ENCODE assay signal across 10 cellular contexts in the genomic region with DNA sequence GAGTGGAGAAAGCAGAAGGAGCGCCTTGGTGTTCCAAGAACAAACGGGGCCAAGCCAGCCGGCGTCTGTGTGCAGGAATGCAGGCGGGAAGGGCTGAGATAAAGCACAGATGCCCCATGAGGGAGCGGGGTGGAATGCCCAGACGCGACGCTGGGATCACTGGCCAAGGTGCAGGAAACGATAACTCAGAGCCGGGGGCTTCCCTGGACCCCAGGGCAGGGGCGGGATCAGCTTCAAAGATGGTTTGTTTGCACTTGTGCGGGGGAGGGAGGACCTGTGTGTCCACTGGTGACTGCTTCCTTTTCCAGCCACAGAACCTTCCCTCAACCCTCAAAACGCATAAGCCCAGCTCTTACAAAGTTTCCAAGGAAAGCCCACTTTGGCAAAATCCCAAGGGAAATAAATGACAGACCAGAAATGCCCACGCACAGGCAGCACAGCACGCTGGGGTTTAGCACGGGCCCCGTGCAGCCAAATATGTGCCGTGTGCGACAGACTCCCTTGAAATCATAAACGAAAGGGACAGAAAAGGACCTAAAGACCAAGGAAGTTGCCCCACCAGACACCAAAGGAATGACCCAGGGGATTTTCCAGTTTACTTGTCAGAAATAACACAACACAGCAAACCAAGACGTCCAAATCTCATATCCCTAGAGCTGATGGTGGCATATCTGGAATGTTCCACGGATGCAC.
DNase-seq lines count a peak whose midpoint lies in the region; ATAC-seq, FAIRE-seq and TF ChIP-seq lines count a peak whose summit lies in the region.
"Had no signal": no experiment of that assay in that cellular context is flagged by ENCODE, and none has a peak within 500 bp of the region (broad histone marks: within the 10 kb centered on the region; RNA-seq: fewer than 3 reads in every experiment).

No MANE protein-coding gene starts in this region.

- WGBS in HepG2 (ENCODE audit: low lambda C conversion rate): 16% methylated on average over 23 of the region's 23 CpGs

- CTCF ChIA-PET in HepG2 (lab: Yijun Ruan, JAX; ENCODE audit: low intra/inter-chr PET ratio, low total read pairs): no interaction called here

- H3K27ac ChIP-seq in HepG2 (ENCODE audit: extremely low read length, insufficient read depth, low read length) (peak overlapping the region; percentile 28), stomach smooth muscle (ENCODE audit: low read length) (peak overlapping the region; percentile 80), SJCRH30 (no peak overlapping the region)

- FAIRE-seq in HepG2 (lab: Jason Lieb, UNC): peak; percentile 79
- FAIRE-seq: G401.6 had no signal

- H3K9ac ChIP-seq in HepG2 (ENCODE audit: insufficient read depth, low read depth, low read length) (no peak overlapping the region), stomach smooth muscle (ENCODE audit: low read length in 2 of 2) (no peak overlapping the region)

- TF ChIP-seq POLR2A in HepG2 (IDR thresholded peaks at IDR 0.05; ENCODE audit: insufficient read depth in 1 of 2, low read depth in 2 of 2, low read length in 2 of 2): no peak

- 0 out of 6 replicates have a peak overlapping the region, but pooled peaks of 1 of the 3 experiments have one; percentile 41 for H3K4me3 ChIP-seq in HepG2 (replicated peaks in 1 of 3; ENCODE audit: insufficient read depth in 1 of 3, low read depth in 2 of 3, low read length in 3 of 3)
- peak overlapping the region; percentile 21 to 44 for H3K4me3 ChIP-seq in stomach smooth muscle (ENCODE audit: low read length in 2 of 2)
- H3K4me3 ChIP-seq in SJCRH30: no peak overlapping the region

- peaks cover 60% of the 10 kb centered on the region for H3K4me1 ChIP-seq in HepG2 (ENCODE audit: insufficient read depth, low read length)
- H3K4me1 ChIP-seq in stomach smooth muscle (ENCODE audit: control insufficient read depth, insufficient read depth, low read length): peaks cover 23% of the 10 kb centered on the region
- H3K4me1 ChIP-seq in SJCRH30: no peaks in the 10 kb centered on the region

- no peak overlapping the region for H2AFZ ChIP-seq in HepG2 (ENCODE audit: low read length)

- H4K20me1 ChIP-seq in HepG2 (ENCODE audit: insufficient read depth, low read length): no peaks in the 10 kb centered on the region

- H3K36me3 ChIP-seq in HepG2 (replicated peaks in 1 of 2; ENCODE audit: control insufficient read depth in 1 of 2, insufficient read depth in 2 of 2, low read length in 2 of 2) (peaks cover 4 to 13% of the 10 kb centered on the region in 2 experiments; a peak in 2 of 5 replicates), stomach smooth muscle (ENCODE audit: control insufficient read depth in 2 of 2, insufficient read depth in 2 of 2, low read length in 2 of 2) (peaks cover 0 to 4% of the 10 kb centered on the region in 2 donors), SJCRH30 (no peaks in the 10 kb centered on the region)

- peak; percentile 37 for TF ChIP-seq CTCF in HepG2 (CRISPR knock-in tag; IDR thresholded peaks at IDR 0.05)

- H3K4me2 ChIP-seq in HepG2 (ENCODE audit: low read depth, low read length): peak overlapping the region; percentile 60

- intact Hi-C loops in HepG2 (cut with micrococcal nuclease; ENCODE audit: unreplicated experiment): loop anchor here (10.0 kb wide), 1 partner anchor 76 kb away; no protein-coding TSS in a partner anchor

- H3K27me3 ChIP-seq in HepG2 (ENCODE audit: control insufficient read depth in 1 of 2, insufficient read depth in 2 of 2, low read length in 2 of 2): no peaks in the 10 kb centered on the region
- H3K27me3 ChIP-seq in stomach smooth muscle (ENCODE audit: control insufficient read depth in 1 of 2, insufficient read depth in 2 of 2, low read length in 2 of 2): no peaks in the 10 kb centered on the region
- H3K27me3 ChIP-seq in SJCRH30: peaks cover 65% of the 10 kb centered on the region

- 0 out of 2 replicates have a peak, but pooled peaks have one; percentile 17 for TF ChIP-seq RAD21 in HepG2 (CRISPR knock-in tag; IDR thresholded peaks at IDR 0.05)

- H3K79me2 ChIP-seq in HepG2 (ENCODE audit: insufficient read depth, low read length): no peaks in the 10 kb centered on the region

- H3K9me3 ChIP-seq in HepG2 (ENCODE audit: low read length) (no peaks in the 10 kb centered on the region), stomach smooth muscle (ENCODE audit: control insufficient read depth in 2 of 2, low read length in 2 of 2) (no peaks in the 10 kb centered on the region), SJCRH30 (replicated peaks) (no peaks in the 10 kb centered on the region)

- in situ Hi-C loops in HepG2 (cut with HindIII; ENCODE audit: extremely low pct_ligation_motif_present, low pct_unique_long_range_greater_than_20kb) (no loop called here), ACHN (cut with HindIII; ENCODE audit: low pct_ligation_motif_present, low pct_unique_long_range_greater_than_20kb, low sequenced_read_pairs) (no loop called here)

- BruUV-seq in HepG2 (replicated peaks; lab: Mats Ljungman, UMichigan): no TSS peak

- TF ChIP-seq EP300 in HepG2 (IDR thresholded peaks at IDR 0.05; ENCODE audit: low read depth in 2 of 2, low read length in 2 of 2) (peak in 1 of 2 experiments; percentile 79; a peak in 3 of 4 replicates), HepG2 (CRISPR knock-in tag; IDR thresholded peaks at IDR 0.05; ENCODE audit: borderline replicate concordance) (0 out of 2 replicates have a peak, but pooled peaks have one; percentile 18)

- peak; percentile 58 for DNase-seq in RPMI7951 (ENCODE audit: low read depth)
- peak; percentile 62 for DNase-seq in ecto neural progenitor cell (ENCODE audit: low spot score)
- DNase-seq in HepG2 (ENCODE audit: low spot score): peak; percentile 75
- DNase-seq in SJCRH30: no peak
- DNase-seq in ACHN: no peak
- DNase-seq: naive thymus-derived CD8-positive, alpha-beta T cell; NCI-H2029 had no signal

- peak; percentile 81 for ATAC-seq in HepG2
- ATAC-seq in GM19035 (IDR thresholded peaks at IDR 0.05; ENCODE audit: unreplicated experiment): no peak
- ATAC-seq: naive thymus-derived CD8-positive, alpha-beta T cell had no signal

- POLR2A ChIA-PET in HepG2 (lab: Yijun Ruan, JAX): no interaction called here

TF ChIP-seq in HepG2, 621 proteins besides CTCF, POLR2A, EP300 and RAD21 (continues in another document):
- no peak for TF ChIP-seq NR1H2 (CRISPR knock-in tag; IDR thresholded peaks at IDR 0.05; ENCODE audit: borderline replicate concordance, low read depth)
- TF ChIP-seq ARNT (IDR thresholded peaks at IDR 0.05): no peak
- 0 out of 4 replicates have a peak, but pooled peaks of 1 of the 2 experiments have one; percentile 39 for TF ChIP-seq HMGXB4 (CRISPR knock-in tag; IDR thresholded peaks at IDR 0.05; ENCODE audit: borderline replicate concordance in 1 of 2, low read depth in 1 of 2)
- TF ChIP-seq RARA (CRISPR knock-in tag; IDR thresholded peaks at IDR 0.05): peak; percentile 80
- TF ChIP-seq ZC3H4 (CRISPR knock-in tag; IDR thresholded peaks at IDR 0.05; ENCODE audit: borderline replicate concordance): no peak
- TF ChIP-seq DPF2 (CRISPR knock-in tag; IDR thresholded peaks at IDR 0.05; ENCODE audit: borderline replicate concordance, low read depth): peak; percentile 89
- no peak for TF ChIP-seq SUZ12 (IDR thresholded peaks at IDR 0.05; ENCODE audit: low read depth, low read length)
- 0 out of 2 replicates have a peak, but pooled peaks have one; percentile 78 for TF ChIP-seq ZSCAN29 (CRISPR knock-in tag; conservative IDR thresholded peaks at IDR 0.05)
- TF ChIP-seq, protein P1, sequence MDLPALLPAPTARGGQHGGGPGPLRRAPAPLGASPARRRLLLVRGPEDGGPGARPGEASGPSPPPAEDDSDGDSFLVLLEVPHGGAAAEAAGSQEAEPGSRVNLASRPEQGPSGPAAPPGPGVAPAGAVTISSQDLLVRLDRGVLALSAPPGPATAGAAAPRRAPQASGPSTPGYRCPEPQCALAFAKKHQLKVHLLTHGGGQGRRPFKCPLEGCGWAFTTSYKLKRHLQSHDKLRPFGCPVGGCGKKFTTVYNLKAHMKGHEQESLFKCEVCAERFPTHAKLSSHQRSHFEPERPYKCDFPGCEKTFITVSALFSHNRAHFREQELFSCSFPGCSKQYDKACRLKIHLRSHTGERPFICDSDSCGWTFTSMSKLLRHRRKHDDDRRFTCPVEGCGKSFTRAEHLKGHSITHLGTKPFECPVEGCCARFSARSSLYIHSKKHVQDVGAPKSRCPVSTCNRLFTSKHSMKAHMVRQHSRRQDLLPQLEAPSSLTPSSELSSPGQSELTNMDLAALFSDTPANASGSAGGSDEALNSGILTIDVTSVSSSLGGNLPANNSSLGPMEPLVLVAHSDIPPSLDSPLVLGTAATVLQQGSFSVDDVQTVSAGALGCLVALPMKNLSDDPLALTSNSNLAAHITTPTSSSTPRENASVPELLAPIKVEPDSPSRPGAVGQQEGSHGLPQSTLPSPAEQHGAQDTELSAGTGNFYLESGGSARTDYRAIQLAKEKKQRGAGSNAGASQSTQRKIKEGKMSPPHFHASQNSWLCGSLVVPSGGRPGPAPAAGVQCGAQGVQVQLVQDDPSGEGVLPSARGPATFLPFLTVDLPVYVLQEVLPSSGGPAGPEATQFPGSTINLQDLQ (CRISPR knock-in tag; IDR thresholded peaks at IDR 0.05): 0 out of 2 replicates have a peak, but pooled peaks have one; percentile 29
- TF ChIP-seq, protein P2, sequence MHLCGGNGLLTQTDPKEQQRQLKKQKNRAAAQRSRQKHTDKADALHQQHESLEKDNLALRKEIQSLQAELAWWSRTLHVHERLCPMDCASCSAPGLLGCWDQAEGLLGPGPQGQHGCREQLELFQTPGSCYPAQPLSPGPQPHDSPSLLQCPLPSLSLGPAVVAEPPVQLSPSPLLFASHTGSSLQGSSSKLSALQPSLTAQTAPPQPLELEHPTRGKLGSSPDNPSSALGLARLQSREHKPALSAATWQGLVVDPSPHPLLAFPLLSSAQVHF (CRISPR knock-in tag; IDR thresholded peaks at IDR 0.05): no peak
- TF ChIP-seq PTBP1 (IDR thresholded peaks at IDR 0.05; ENCODE audit: low read depth, low read length, poor library complexity, severe bottlenecking): peak; percentile 54
- 0 out of 2 replicates have a peak, but pooled peaks have one; percentile 40 for TF ChIP-seq ZNF124 (CRISPR knock-in tag; IDR thresholded peaks at IDR 0.05)
- TF ChIP-seq SNAPC2 (CRISPR knock-in tag; IDR thresholded peaks at IDR 0.05): no peak
- peak; percentile 28 for TF ChIP-seq STAG1 (CRISPR knock-in tag; IDR thresholded peaks at IDR 0.05)

Comparison
In these comparisons a context has a peak if more than half of its experiments do, and no peak if none do; other contexts are left out.
1. DNase-seq: peak in RPMI7951 (single experiment), ecto neural progenitor cell (single experiment) and HepG2 (single experiment); none in SJCRH30 (0 of 2) and ACHN (single experiment).